1 cellular context compared by ENCODE assay signal in the genomic region with DNA sequence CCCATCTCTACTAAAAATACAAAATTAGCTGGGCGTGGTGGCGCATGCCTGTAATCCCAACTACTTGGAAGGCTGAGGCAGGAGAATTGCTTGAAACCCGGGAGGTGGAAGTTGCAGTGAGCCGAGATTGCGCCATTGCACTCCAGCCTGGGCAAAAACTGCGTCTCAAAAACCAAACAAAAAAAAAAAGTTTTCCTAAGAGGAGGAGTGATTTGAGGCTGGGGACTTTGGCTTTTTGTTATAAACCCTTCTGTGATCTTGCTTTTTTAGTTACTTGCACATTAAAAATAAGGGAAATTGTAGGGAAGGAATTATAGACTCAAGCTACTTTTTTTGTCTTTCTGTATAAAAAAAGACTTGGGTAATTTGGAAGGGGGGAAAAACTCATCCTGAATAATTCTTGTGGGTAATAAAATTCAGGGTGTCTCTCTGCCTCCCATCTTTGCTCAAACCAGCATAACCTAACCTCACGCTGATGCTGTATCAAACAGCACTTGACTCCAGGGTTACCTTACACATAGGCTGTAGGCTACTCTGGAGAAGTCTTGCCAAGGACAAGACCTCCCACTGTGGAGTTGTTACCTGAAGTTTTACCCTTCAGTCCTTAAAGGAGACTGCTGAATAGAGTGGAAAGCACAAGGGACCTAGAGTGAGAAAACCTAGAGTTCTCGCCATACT.
TF ChIP-seq lines count a peak whose summit lies in the region.

No MANE protein-coding gene starts in this region.

TF ChIP-seq in WTC11, 78 proteins besides CTCF, POLR2A, EP300 and RAD21 (continued from another document):
- TF ChIP-seq ZNF281 (CRISPR knock-in tag; IDR thresholded peaks at IDR 0.05) (no peak), NR3C1 (CRISPR knock-in tag; conservative IDR thresholded peaks at IDR 0.05; ENCODE audit: low read depth) (no peak), TEAD1 (CRISPR knock-in tag; IDR thresholded peaks at IDR 0.05) (no peak), ZNF671 (CRISPR knock-in tag; IDR thresholded peaks at IDR 0.05) (no peak), ZBTB21 (CRISPR knock-in tag; IDR thresholded peaks at IDR 0.05; ENCODE audit: borderline replicate concordance) (no peak), ZNF396 (CRISPR knock-in tag; IDR thresholded peaks at IDR 0.05; ENCODE audit: borderline replicate concordance) (no peak), JAZF1 (CRISPR knock-in tag; IDR thresholded peaks at IDR 0.05) (no peak), AFF4 (CRISPR knock-in tag; IDR thresholded peaks at IDR 0.05; ENCODE audit: borderline replicate concordance) (no peak), MYBL2 (CRISPR knock-in tag; IDR thresholded peaks at IDR 0.05) (no peak), NFYB (CRISPR knock-in tag; conservative IDR thresholded peaks at IDR 0.05; ENCODE audit: low read depth) (no peak), HMGXB4 (CRISPR knock-in tag; IDR thresholded peaks at IDR 0.05) (no peak), FOXP4 (CRISPR knock-in tag; IDR thresholded peaks at IDR 0.05) (no peak), STAT6 (CRISPR knock-in tag; conservative IDR thresholded peaks at IDR 0.05; ENCODE audit: low read depth) (no peak)
- TF ChIP-seq, protein P1, sequence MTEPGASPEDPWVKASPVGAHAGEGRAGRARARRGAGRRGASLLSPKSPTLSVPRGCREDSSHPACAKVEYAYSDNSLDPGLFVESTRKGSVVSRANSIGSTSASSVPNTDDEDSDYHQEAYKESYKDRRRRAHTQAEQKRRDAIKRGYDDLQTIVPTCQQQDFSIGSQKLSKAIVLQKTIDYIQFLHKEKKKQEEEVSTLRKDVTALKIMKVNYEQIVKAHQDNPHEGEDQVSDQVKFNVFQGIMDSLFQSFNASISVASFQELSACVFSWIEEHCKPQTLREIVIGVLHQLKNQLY (CRISPR knock-in tag; IDR thresholded peaks at IDR 0.05): no peak
- TF ChIP-seq, protein P2, sequence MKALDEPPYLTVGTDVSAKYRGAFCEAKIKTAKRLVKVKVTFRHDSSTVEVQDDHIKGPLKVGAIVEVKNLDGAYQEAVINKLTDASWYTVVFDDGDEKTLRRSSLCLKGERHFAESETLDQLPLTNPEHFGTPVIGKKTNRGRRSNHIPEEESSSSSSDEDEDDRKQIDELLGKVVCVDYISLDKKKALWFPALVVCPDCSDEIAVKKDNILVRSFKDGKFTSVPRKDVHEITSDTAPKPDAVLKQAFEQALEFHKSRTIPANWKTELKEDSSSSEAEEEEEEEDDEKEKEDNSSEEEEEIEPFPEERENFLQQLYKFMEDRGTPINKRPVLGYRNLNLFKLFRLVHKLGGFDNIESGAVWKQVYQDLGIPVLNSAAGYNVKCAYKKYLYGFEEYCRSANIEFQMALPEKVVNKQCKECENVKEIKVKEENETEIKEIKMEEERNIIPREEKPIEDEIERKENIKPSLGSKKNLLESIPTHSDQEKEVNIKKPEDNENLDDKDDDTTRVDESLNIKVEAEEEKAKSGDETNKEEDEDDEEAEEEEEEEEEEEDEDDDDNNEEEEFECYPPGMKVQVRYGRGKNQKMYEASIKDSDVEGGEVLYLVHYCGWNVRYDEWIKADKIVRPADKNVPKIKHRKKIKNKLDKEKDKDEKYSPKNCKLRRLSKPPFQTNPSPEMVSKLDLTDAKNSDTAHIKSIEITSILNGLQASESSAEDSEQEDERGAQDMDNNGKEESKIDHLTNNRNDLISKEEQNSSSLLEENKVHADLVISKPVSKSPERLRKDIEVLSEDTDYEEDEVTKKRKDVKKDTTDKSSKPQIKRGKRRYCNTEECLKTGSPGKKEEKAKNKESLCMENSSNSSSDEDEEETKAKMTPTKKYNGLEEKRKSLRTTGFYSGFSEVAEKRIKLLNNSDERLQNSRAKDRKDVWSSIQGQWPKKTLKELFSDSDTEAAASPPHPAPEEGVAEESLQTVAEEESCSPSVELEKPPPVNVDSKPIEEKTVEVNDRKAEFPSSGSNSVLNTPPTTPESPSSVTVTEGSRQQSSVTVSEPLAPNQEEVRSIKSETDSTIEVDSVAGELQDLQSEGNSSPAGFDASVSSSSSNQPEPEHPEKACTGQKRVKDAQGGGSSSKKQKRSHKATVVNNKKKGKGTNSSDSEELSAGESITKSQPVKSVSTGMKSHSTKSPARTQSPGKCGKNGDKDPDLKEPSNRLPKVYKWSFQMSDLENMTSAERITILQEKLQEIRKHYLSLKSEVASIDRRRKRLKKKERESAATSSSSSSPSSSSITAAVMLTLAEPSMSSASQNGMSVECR (CRISPR knock-in tag; IDR thresholded peaks at IDR 0.05; ENCODE audit: borderline replicate concordance): no peak
- TF ChIP-seq, protein P3, sequence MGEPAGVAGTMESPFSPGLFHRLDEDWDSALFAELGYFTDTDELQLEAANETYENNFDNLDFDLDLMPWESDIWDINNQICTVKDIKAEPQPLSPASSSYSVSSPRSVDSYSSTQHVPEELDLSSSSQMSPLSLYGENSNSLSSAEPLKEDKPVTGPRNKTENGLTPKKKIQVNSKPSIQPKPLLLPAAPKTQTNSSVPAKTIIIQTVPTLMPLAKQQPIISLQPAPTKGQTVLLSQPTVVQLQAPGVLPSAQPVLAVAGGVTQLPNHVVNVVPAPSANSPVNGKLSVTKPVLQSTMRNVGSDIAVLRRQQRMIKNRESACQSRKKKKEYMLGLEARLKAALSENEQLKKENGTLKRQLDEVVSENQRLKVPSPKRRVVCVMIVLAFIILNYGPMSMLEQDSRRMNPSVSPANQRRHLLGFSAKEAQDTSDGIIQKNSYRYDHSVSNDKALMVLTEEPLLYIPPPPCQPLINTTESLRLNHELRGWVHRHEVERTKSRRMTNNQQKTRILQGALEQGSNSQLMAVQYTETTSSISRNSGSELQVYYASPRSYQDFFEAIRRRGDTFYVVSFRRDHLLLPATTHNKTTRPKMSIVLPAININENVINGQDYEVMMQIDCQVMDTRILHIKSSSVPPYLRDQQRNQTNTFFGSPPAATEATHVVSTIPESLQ (CRISPR knock-in tag; IDR thresholded peaks at IDR 0.05): no peak
- TF ChIP-seq, protein P4, sequence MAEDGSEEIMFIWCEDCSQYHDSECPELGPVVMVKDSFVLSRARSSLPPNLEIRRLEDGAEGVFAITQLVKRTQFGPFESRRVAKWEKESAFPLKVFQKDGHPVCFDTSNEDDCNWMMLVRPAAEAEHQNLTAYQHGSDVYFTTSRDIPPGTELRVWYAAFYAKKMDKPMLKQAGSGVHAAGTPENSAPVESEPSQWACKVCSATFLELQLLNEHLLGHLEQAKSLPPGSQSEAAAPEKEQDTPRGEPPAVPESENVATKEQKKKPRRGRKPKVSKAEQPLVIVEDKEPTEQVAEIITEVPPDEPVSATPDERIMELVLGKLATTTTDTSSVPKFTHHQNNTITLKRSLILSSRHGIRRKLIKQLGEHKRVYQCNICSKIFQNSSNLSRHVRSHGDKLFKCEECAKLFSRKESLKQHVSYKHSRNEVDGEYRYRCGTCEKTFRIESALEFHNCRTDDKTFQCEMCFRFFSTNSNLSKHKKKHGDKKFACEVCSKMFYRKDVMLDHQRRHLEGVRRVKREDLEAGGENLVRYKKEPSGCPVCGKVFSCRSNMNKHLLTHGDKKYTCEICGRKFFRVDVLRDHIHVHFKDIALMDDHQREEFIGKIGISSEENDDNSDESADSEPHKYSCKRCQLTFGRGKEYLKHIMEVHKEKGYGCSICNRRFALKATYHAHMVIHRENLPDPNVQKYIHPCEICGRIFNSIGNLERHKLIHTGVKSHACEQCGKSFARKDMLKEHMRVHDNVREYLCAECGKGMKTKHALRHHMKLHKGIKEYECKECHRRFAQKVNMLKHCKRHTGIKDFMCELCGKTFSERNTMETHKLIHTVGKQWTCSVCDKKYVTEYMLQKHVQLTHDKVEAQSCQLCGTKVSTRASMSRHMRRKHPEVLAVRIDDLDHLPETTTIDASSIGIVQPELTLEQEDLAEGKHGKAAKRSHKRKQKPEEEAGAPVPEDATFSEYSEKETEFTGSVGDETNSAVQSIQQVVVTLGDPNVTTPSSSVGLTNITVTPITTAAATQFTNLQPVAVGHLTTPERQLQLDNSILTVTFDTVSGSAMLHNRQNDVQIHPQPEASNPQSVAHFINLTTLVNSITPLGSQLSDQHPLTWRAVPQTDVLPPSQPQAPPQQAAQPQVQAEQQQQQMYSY (CRISPR knock-in tag; IDR thresholded peaks at IDR 0.05): no peak
